In the genomic region with DNA sequence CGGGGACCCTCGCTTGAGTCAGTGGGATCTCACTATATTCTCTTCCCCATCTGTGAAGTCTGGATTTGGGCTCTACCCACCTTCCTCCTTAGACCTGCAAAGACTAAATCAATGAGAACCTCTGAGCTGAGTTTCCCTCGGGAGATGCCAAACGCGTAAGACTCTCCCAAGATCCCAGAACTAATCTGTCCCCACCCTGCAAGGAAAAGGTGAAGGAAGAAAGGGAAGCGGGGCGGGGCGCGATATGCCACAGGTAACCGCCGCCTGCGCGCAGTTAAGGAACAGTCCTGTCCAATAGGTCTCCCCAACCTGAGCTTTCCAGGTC, we compare ENCODE assay signal across 1 cellular context.
TF ChIP-seq lines count a peak whose summit lies in the region.

No MANE protein-coding gene starts in this region.

TF ChIP-seq in HEK293, 187 proteins besides CTCF, POLR2A, EP300 and RAD21 (continued from another document):
- TF ChIP-seq, protein P1, sequence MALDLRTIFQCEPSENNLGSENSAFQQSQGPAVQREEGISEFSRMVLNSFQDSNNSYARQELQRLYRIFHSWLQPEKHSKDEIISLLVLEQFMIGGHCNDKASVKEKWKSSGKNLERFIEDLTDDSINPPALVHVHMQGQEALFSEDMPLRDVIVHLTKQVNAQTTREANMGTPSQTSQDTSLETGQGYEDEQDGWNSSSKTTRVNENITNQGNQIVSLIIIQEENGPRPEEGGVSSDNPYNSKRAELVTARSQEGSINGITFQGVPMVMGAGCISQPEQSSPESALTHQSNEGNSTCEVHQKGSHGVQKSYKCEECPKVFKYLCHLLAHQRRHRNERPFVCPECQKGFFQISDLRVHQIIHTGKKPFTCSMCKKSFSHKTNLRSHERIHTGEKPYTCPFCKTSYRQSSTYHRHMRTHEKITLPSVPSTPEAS (tag by site-specific recombination; IDR thresholded peaks at IDR 0.05): no peak
- TF ChIP-seq, protein P2, sequence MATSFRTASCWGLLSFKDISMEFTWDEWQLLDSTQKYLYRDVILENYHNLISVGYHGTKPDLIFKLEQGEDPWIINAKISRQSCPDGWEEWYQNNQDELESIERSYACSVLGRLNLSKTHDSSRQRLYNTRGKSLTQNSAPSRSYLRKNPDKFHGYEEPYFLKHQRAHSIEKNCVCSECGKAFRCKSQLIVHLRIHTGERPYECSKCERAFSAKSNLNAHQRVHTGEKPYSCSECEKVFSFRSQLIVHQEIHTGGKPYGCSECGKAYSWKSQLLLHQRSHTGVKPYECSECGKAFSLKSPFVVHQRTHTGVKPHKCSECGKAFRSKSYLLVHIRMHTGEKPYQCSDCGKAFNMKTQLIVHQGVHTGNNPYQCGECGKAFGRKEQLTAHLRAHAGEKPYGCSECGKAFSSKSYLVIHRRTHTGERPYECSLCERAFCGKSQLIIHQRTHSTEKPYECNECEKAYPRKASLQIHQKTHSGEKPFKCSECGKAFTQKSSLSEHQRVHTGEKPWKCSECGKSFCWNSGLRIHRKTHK (tag by site-specific recombination; IDR thresholded peaks at IDR 0.05): no peak
- TF ChIP-seq RBAK (tag by site-specific recombination; IDR thresholded peaks at IDR 0.05) (no peak), ZNF548 (tag by site-specific recombination; IDR thresholded peaks at IDR 0.05) (no peak)
- TF ChIP-seq, protein P3, sequence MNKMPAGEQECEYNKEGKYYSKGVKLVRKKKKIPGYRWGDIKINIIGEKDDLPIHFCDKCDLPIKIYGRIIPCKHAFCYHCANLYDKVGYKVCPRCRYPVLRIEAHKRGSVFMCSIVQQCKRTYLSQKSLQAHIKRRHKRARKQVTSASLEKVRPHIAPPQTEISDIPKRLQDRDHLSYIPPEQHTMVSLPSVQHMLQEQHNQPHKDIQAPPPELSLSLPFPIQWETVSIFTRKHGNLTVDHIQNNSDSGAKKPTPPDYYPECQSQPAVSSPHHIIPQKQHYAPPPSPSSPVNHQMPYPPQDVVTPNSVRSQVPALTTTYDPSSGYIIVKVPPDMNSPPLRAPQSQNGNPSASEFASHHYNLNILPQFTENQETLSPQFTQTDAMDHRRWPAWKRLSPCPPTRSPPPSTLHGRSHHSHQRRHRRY (tag by site-specific recombination; IDR thresholded peaks at IDR 0.05): no peak
- TF ChIP-seq, protein P4, sequence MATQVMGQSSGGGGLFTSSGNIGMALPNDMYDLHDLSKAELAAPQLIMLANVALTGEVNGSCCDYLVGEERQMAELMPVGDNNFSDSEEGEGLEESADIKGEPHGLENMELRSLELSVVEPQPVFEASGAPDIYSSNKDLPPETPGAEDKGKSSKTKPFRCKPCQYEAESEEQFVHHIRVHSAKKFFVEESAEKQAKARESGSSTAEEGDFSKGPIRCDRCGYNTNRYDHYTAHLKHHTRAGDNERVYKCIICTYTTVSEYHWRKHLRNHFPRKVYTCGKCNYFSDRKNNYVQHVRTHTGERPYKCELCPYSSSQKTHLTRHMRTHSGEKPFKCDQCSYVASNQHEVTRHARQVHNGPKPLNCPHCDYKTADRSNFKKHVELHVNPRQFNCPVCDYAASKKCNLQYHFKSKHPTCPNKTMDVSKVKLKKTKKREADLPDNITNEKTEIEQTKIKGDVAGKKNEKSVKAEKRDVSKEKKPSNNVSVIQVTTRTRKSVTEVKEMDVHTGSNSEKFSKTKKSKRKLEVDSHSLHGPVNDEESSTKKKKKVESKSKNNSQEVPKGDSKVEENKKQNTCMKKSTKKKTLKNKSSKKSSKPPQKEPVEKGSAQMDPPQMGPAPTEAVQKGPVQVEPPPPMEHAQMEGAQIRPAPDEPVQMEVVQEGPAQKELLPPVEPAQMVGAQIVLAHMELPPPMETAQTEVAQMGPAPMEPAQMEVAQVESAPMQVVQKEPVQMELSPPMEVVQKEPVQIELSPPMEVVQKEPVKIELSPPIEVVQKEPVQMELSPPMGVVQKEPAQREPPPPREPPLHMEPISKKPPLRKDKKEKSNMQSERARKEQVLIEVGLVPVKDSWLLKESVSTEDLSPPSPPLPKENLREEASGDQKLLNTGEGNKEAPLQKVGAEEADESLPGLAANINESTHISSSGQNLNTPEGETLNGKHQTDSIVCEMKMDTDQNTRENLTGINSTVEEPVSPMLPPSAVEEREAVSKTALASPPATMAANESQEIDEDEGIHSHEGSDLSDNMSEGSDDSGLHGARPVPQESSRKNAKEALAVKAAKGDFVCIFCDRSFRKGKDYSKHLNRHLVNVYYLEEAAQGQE (tag by site-specific recombination; IDR thresholded peaks at IDR 0.05): no peak
TF ChIP-seq in HEK293: peak in this region for 0.
